21 cellular contexts compared by ENCODE assay signal in the genomic region with DNA sequence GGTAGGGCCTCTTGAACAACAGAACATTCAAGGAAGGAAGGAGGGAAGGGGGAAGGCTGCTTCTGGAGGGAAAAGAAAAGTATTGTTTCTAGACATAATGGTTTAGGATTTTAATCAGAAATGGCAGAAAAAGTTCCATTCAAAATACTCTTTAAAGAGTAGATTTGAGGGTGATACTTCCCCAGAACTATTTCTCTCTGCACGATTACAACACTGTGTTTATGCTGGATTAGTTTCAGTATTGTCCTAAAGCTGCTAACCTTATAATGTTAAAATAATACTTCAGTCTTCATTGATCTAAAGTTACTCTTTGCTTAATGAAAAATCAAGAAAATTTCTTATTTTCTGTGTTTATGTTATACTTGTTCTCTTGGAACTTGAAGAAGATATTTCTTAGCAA.
DNase-seq lines count a peak whose midpoint lies in the region; ATAC-seq and TF ChIP-seq lines count a peak whose summit lies in the region.
"Had no signal": no experiment of that assay in that cellular context is flagged by ENCODE, and none has a peak within 500 bp of the region (broad histone marks: within the 10 kb centered on the region; RNA-seq: fewer than 3 reads in every experiment).

No MANE protein-coding gene starts in this region.

- no peaks in the 10 kb centered on the region for H3K27me3 ChIP-seq in fibroblast of lung (ENCODE audit: control insufficient read depth, insufficient read depth, low read length)
- H3K27me3 ChIP-seq: BE2C; BLaER1 treated with 17β-estradiol and CSF1 and Interleukin-3, amounts not matched to agents 10 nM and 100 nM had no signal

- ATAC-seq in SK-N-SH treated with all-trans-retinoic acid at 6 μM for 48 hours, result peak; percentile 60
- ATAC-seq in GM21447 (IDR thresholded peaks at IDR 0.05; ENCODE audit: unreplicated experiment), result no peak
- ATAC-seq: A549 had no signal

- no peak overlapping the region for H3K27ac Mint-ChIP-seq in HFFc6
- H3K27ac Mint-ChIP-seq in osteocyte (ENCODE audit: unreplicated experiment), result peak overlapping the region; percentile 61
- H3K27ac Mint-ChIP-seq: CD14-positive monocyte; CD4-positive, alpha-beta T cell; CD8-positive, alpha-beta memory T cell had no signal

- no peaks in the 10 kb centered on the region for H3K36me3 ChIP-seq in fibroblast of lung (ENCODE audit: control insufficient read depth, insufficient read depth, low read length)
- H3K36me3 ChIP-seq: BE2C; BLaER1 treated with 17β-estradiol and CSF1 and Interleukin-3, amounts not matched to agents 10 nM and 100 nM; HAP-1 had no signal

- H3K9me3 Mint-ChIP-seq in HFFc6 (no peaks in the 10 kb centered on the region), osteocyte (ENCODE audit: unreplicated experiment) (no peaks in the 10 kb centered on the region)

- H3K79me2 ChIP-seq in fibroblast of lung (ENCODE audit: control insufficient read depth, insufficient read depth, low read length), result no peaks in the 10 kb centered on the region

- no peaks in the 10 kb centered on the region for H3K9me3 ChIP-seq in fibroblast of lung (ENCODE audit: control insufficient read depth, insufficient read depth, low read depth, low read length)
- H3K9me3 ChIP-seq: A549, BE2C, HAP-1 had no signal

- H2AFZ ChIP-seq in fibroblast of lung (ENCODE audit: low read length), result no peak overlapping the region

- H4K20me1 ChIP-seq in fibroblast of lung (ENCODE audit: control insufficient read depth, extremely low read depth, insufficient read depth, low read length), result no peaks in the 10 kb centered on the region
- H4K20me1 ChIP-seq: BLaER1 treated with 17β-estradiol and CSF1 and Interleukin-3, amounts not matched to agents 10 nM and 100 nM had no signal

- H3K27me3 Mint-ChIP-seq in HFFc6 (ENCODE audit: insufficient read depth) (no peaks in the 10 kb centered on the region), osteocyte (ENCODE audit: unreplicated experiment) (no peaks in the 10 kb centered on the region)
- H3K27me3 Mint-ChIP-seq: CD4-positive, alpha-beta T cell; CD8-positive, alpha-beta memory T cell had no signal

- H3K4me1 ChIP-seq in fibroblast of lung (ENCODE audit: control insufficient read depth, extremely low read depth, insufficient read depth, low read length), result no peaks in the 10 kb centered on the region
- H3K4me1 ChIP-seq: A549; BE2C; BLaER1 treated with 17β-estradiol and CSF1 and Interleukin-3, amounts not matched to agents 10 nM and 100 nM; HAP-1 had no signal

- DNase-seq in HFFc6, result no peak
- DNase-seq in fibroblast of lung (ENCODE audit: low read depth in 2 of 2), result no peak
- DNase-seq in osteocyte (ENCODE audit: extremely low spot score, unreplicated experiment), result no peak
- DNase-seq in activated CD4-positive, alpha-beta T cell treated with anti-CD3 and anti-CD28 coated beads, Interleukin-2, amount 50 U/mL, for 4 hours, result no peak
- no peak for DNase-seq in iPS-NIHi11 (ENCODE audit: low spot score)
- DNase-seq: 8988T; ACHN; AML-193; BE2C; CD4-positive, alpha-beta T cell; CD8-positive, alpha-beta memory T cell; DMS 273 treated with DMSO at 0.1 percent for 48 hours; DMS79; GF-D8; GOT3 had no signal

- H3K4me3 Mint-ChIP-seq in HFFc6, result peak overlapping the region; percentile 18; the same call in 1 of the 2 replicates
- peak overlapping the region; percentile 12 for H3K4me3 Mint-ChIP-seq in osteocyte (ENCODE audit: unreplicated experiment)
- H3K4me3 Mint-ChIP-seq: CD14-positive monocyte; CD4-positive, alpha-beta T cell; CD8-positive, alpha-beta memory T cell had no signal

- peak overlapping the region; percentile 42 for H3K4me2 ChIP-seq in fibroblast of lung (ENCODE audit: extremely low read depth, insufficient read depth, low read length)
- H3K4me2 ChIP-seq: A549; BLaER1 treated with 17β-estradiol and CSF1 and Interleukin-3, amounts not matched to agents 10 nM and 100 nM had no signal

- TF ChIP-seq CTCF in HFFc6 (IDR thresholded peaks at IDR 0.05) (no peak), fibroblast of lung (conservative IDR thresholded peaks at IDR 0.05 in 1 of 2, IDR thresholded peaks at IDR 0.05 in 1 of 2; ENCODE audit: low read depth in 1 of 2, low read length in 2 of 2) (no peak), osteocyte (IDR thresholded peaks at IDR 0.05) (no peak)

- no peak overlapping the region for H3K27ac ChIP-seq in fibroblast of lung (ENCODE audit: insufficient read depth, low read length)
- H3K27ac ChIP-seq: A549; BLaER1 treated with 17β-estradiol and CSF1 and Interleukin-3, amounts not matched to agents 10 nM and 100 nM had no signal

- H3K4me3 ChIP-seq in fibroblast of lung (replicated peaks in 1 of 4; ENCODE audit: control extremely low read depth in 1 of 4, insufficient read depth in 1 of 4, low read depth in 3 of 4, low read length in 4 of 4), result no peak overlapping the region
- H3K4me3 ChIP-seq: A549; BLaER1 treated with 17β-estradiol and CSF1 and Interleukin-3, amounts not matched to agents 10 nM and 100 nM; HAP-1 had no signal

- peaks cover 9% of the 10 kb centered on the region; the same call in 1 of the 2 replicates for H3K4me1 Mint-ChIP-seq in HFFc6 (ENCODE audit: low read depth)
- peaks cover 42% of the 10 kb centered on the region for H3K4me1 Mint-ChIP-seq in osteocyte (ENCODE audit: unreplicated experiment)
- H3K4me1 Mint-ChIP-seq: CD14-positive monocyte; CD8-positive, alpha-beta memory T cell had no signal

- H3K36me3 Mint-ChIP-seq in HFFc6 (ENCODE audit: low read depth), result no peaks in the 10 kb centered on the region
- H3K36me3 Mint-ChIP-seq in osteocyte (ENCODE audit: unreplicated experiment), result no peaks in the 10 kb centered on the region
- H3K36me3 Mint-ChIP-seq: CD14-positive monocyte; CD8-positive, alpha-beta memory T cell had no signal

- no peak overlapping the region for H3K9ac ChIP-seq in fibroblast of lung (ENCODE audit: insufficient read depth, low read length)
- H3K9ac ChIP-seq: BLaER1 treated with 17β-estradiol and CSF1 and Interleukin-3, amounts not matched to agents 10 nM and 100 nM had no signal

TF ChIP-seq in SK-N-SH treated with all-trans-retinoic acid at 6 μM for 48 hours, 23 proteins besides CTCF, POLR2A, EP300 and RAD21 (continues in another document):
- TF ChIP-seq ZNF565 (CRISPR knock-in tag; conservative IDR thresholded peaks at IDR 0.05; ENCODE audit: low read depth), result no peak
- TF ChIP-seq, protein P1, sequence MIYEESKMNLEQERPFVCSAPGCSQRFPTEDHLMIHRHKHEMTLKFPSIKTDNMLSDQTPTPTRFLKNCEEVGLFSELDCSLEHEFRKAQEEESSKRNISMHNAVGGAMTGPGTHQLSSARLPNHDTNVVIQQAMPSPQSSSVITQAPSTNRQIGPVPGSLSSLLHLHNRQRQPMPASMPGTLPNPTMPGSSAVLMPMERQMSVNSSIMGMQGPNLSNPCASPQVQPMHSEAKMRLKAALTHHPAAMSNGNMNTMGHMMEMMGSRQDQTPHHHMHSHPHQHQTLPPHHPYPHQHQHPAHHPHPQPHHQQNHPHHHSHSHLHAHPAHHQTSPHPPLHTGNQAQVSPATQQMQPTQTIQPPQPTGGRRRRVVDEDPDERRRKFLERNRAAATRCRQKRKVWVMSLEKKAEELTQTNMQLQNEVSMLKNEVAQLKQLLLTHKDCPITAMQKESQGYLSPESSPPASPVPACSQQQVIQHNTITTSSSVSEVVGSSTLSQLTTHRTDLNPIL (CRISPR knock-in tag; IDR thresholded peaks at IDR 0.05; ENCODE audit: low read depth), result no peak
- no peak for TF ChIP-seq RARB (CRISPR knock-in tag; IDR thresholded peaks at IDR 0.05)
- TF ChIP-seq OSR1 (CRISPR knock-in tag; IDR thresholded peaks at IDR 0.05), result no peak
- TF ChIP-seq PPARA (CRISPR knock-in tag; IDR thresholded peaks at IDR 0.05; ENCODE audit: borderline replicate concordance), result no peak
- no peak for TF ChIP-seq ISL1 (CRISPR knock-in tag; IDR thresholded peaks at IDR 0.05)
- no peak for TF ChIP-seq ZFP3 (CRISPR knock-in tag; IDR thresholded peaks at IDR 0.05)
- TF ChIP-seq, protein P2, sequence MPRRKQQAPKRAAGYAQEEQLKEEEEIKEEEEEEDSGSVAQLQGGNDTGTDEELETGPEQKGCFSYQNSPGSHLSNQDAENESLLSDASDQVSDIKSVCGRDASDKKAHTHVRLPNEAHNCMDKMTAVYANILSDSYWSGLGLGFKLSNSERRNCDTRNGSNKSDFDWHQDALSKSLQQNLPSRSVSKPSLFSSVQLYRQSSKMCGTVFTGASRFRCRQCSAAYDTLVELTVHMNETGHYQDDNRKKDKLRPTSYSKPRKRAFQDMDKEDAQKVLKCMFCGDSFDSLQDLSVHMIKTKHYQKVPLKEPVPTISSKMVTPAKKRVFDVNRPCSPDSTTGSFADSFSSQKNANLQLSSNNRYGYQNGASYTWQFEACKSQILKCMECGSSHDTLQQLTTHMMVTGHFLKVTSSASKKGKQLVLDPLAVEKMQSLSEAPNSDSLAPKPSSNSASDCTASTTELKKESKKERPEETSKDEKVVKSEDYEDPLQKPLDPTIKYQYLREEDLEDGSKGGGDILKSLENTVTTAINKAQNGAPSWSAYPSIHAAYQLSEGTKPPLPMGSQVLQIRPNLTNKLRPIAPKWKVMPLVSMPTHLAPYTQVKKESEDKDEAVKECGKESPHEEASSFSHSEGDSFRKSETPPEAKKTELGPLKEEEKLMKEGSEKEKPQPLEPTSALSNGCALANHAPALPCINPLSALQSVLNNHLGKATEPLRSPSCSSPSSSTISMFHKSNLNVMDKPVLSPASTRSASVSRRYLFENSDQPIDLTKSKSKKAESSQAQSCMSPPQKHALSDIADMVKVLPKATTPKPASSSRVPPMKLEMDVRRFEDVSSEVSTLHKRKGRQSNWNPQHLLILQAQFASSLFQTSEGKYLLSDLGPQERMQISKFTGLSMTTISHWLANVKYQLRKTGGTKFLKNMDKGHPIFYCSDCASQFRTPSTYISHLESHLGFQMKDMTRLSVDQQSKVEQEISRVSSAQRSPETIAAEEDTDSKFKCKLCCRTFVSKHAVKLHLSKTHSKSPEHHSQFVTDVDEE (CRISPR knock-in tag; IDR thresholded peaks at IDR 0.05), result no peak
- TF ChIP-seq ZC3H10 (CRISPR knock-in tag; IDR thresholded peaks at IDR 0.05), result no peak
- TF ChIP-seq ZFP30 (CRISPR knock-in tag; IDR thresholded peaks at IDR 0.05), result no peak
- TF ChIP-seq SNAI2 (CRISPR knock-in tag; IDR thresholded peaks at IDR 0.05), result no peak
- no peak for TF ChIP-seq TCF4 (CRISPR knock-in tag; IDR thresholded peaks at IDR 0.05; ENCODE audit: borderline replicate concordance)
